In genomic region chr3:138051946-138052802, GRCh38 we compare ENCODE assay signal across 9 cellular contexts. TPM values are rescaled to one million over a fixed set of nuclear protein-coding genes. Genes with fewer than 3 reads are reported as not detected.
DNase-seq lines count a peak whose midpoint lies in the region; ATAC-seq and TF ChIP-seq lines count a peak whose summit lies in the region.
"Had no signal": no experiment of that assay in that cellular context is flagged by ENCODE, and none has a peak within 500 bp of the region (broad histone marks: within the 10 kb centered on the region; RNA-seq: fewer than 3 reads in every experiment).

No MANE protein-coding gene starts in this region.

- no peak overlapping the region for H3K4me3 ChIP-seq in WI38 (ENCODE audit: low read depth, low read length)
- no peak overlapping the region for H3K4me3 ChIP-seq in right cardiac atrium (ENCODE audit: low read length)
- no peak overlapping the region for H3K4me3 ChIP-seq in thoracic aorta

- H3K4me1 Mint-ChIP-seq in activated T-helper 17 cell treated with anti-CD3 and anti-CD28 coated beads, Interleukin-2, amount 50 U/mL, for 72 hours, result no peaks in the 10 kb centered on the region

- peaks cover 7% of the 10 kb centered on the region for H3K36me3 ChIP-seq in thoracic aorta

- no peak overlapping the region for H3K27ac ChIP-seq in right cardiac atrium (ENCODE audit: low read length)
- no peak overlapping the region for H3K27ac ChIP-seq in thoracic aorta
- H3K27ac ChIP-seq: epithelial cell of prostate had no signal

- H3K36me3 Mint-ChIP-seq in activated T-helper 17 cell treated with anti-CD3 and anti-CD28 coated beads, Interleukin-2, amount 50 U/mL, for 72 hours (ENCODE audit: low read depth), result no peaks in the 10 kb centered on the region

- peak; percentile 74 for ATAC-seq in GM21786 (IDR thresholded peaks at IDR 0.05; ENCODE audit: unreplicated experiment)
- ATAC-seq in right cardiac atrium, result peak; percentile 63 to 71
- peak; percentile 5 for ATAC-seq in thoracic aorta (ENCODE audit: insufficient number of reproducible peaks, low FRiP score, low read depth)
- ATAC-seq in activated T-helper 17 cell treated with anti-CD3 and anti-CD28 coated beads, Interleukin-2, amount 50 U/mL, for 72 hours (replicated peaks), result no peak

- peaks cover 3% of the 10 kb centered on the region for H3K9me3 Mint-ChIP-seq in activated T-helper 17 cell treated with anti-CD3 and anti-CD28 coated beads, Interleukin-2, amount 50 U/mL, for 72 hours

- 49% methylated on average over 8 of the region's 8 CpGs for WGBS in right cardiac atrium

- intact Hi-C loops in right cardiac atrium (cut with DNase I), result no loop called here

- H3K4me1 ChIP-seq in right cardiac atrium (ENCODE audit: control insufficient read depth, insufficient read depth, low read length) (no peaks in the 10 kb centered on the region), thoracic aorta (ENCODE audit: control insufficient read depth in 1 of 2, low read depth in 2 of 2) (no peaks in the 10 kb centered on the region)

- DNase-seq in activated T-cell treated with anti-CD3 and anti-CD28 coated beads for 48 hours (ENCODE audit: low read depth) (peak; percentile 22), Kasumi-1 (lab: John Stamatoyannopoulos, UW) (peak; percentile 20 to 31), right cardiac atrium (peak in 1 of 3 donors; percentile 63), thoracic aorta (ENCODE audit: low spot score) (no peak)
- no peak for DNase-seq in activated T-cell treated with anti-CD3 and anti-CD28 coated beads, Interleukin-2, amount 50 U/mL, for 1 hour

- H3K27me3 ChIP-seq in right cardiac atrium (ENCODE audit: control insufficient read depth, insufficient read depth), result no peaks in the 10 kb centered on the region
- H3K27me3 ChIP-seq in thoracic aorta (replicated peaks; ENCODE audit: insufficient read depth), result no peaks in the 10 kb centered on the region

- no peak overlapping the region for H3K4me3 Mint-ChIP-seq in activated T-helper 17 cell treated with anti-CD3 and anti-CD28 coated beads, Interleukin-2, amount 50 U/mL, for 72 hours

- H3K27ac Mint-ChIP-seq in activated T-helper 17 cell treated with anti-CD3 and anti-CD28 coated beads, Interleukin-2, amount 50 U/mL, for 72 hours, result no peak overlapping the region

- H3K9me3 ChIP-seq in right cardiac atrium (ENCODE audit: control insufficient read depth, low read length) (no peaks in the 10 kb centered on the region), thoracic aorta (no peaks in the 10 kb centered on the region)

- H3K27me3 Mint-ChIP-seq in activated T-helper 17 cell treated with anti-CD3 and anti-CD28 coated beads, Interleukin-2, amount 50 U/mL, for 72 hours, result peaks cover 34% of the 10 kb centered on the region

- TF ChIP-seq CTCF in WI38 (IDR thresholded peaks at IDR 0.05; ENCODE audit: low read depth, low read length) (peak; percentile 72), thoracic aorta (IDR thresholded peaks at IDR 0.05) (peak; percentile 39)

RNA-seq across cellular contexts. Expression of gene CLDN18, which starts 42.2 kb away (rescaled TPM):
- 1 to 10 TPM in 1 of 4 donors, under 1 TPM in 2, not detected in 1; 0.26 to 1.2 (median 0.37) TPM for total RNA-seq in right cardiac atrium
- polyA plus RNA-seq in right cardiac atrium, result 0.84 TPM
- 1 to 10 TPM in 1 of 2 donors, not detected in 1; 7.3 TPM for total RNA-seq in thoracic aorta
- total RNA-seq in activated T-helper 17 cell treated with anti-CD3 and anti-CD28 coated beads, Interleukin-2, amount 50 U/mL, for 72 hours, result not detected

Comparison
In these comparisons a context has a peak if more than half of its experiments do, and no peak if none do; other contexts are left out.
1. DNase-seq: peak in activated T-cell treated with anti-CD3 and anti-CD28 coated beads for 48 hours (single experiment) and Kasumi-1 (2 of 2); none in activated T-cell treated with anti-CD3 and anti-CD28 coated beads, Interleukin-2, amount 50 U/mL, for 1 hour (single experiment) and thoracic aorta (single experiment).